ENCODE assay signal across 26 cellular contexts in the genomic region with DNA sequence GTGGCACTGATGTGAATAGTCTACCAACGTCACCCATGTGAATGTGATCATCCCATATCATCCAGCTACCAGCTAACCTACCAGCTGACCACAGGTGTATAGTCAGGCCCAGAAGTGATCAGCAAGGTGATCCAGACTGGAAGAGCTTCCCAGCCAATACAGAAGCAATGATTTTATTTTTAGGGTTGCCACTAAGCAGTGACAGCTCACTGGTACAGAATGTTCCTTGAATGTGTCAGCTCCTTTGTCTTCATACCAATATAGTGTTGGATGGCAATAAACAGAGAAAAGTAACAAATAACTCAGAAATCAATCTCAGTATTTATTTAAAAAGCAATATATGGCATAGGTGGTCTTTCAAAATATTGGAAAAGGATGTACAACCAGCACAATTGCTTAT.
"Had no signal": no experiment of that assay in that cellular context is flagged by ENCODE, and none has a peak within 500 bp of the region (broad histone marks: within the 10 kb centered on the region; RNA-seq: fewer than 3 reads in every experiment).

No MANE protein-coding gene starts in this region.

- H3K27ac Mint-ChIP-seq: immature natural killer cell; mesothelial cell of epicardium; naive thymus-derived CD4-positive, alpha-beta T cell; natural killer cell treated with Interleukin-12 subunit alpha and Interleukin-12 subunit beta and Interleukin-15 and Interleukin-18, amount 100 ng/mL, for 72 hours; stimulated activated effector memory CD8-positive, alpha-beta T cell treated with anti-CD3 and anti-CD28 coated beads, Interleukin-12 subunit alpha, Interleukin-12 subunit beta, amount 100 ng/mL, for 72 hours; stimulated activated naive CD8-positive, alpha-beta T cell treated with anti-CD3 and anti-CD28 coated beads, Interleukin-15, Interleukin-2, amounts not matched to agents 100 ng/mL and 50 ng/mL, for 24 hours had no signal

- H3K4me1 Mint-ChIP-seq: immature natural killer cell; mesothelial cell of epicardium; stimulated activated effector memory CD8-positive, alpha-beta T cell treated with anti-CD3 and anti-CD28 coated beads, Interleukin-12 subunit alpha, Interleukin-12 subunit beta, amount 100 ng/mL, for 72 hours had no signal

- H3K4me3 Mint-ChIP-seq: immature natural killer cell; mesothelial cell of epicardium; naive thymus-derived CD4-positive, alpha-beta T cell; natural killer cell treated with Interleukin-12 subunit alpha and Interleukin-12 subunit beta and Interleukin-15 and Interleukin-18, amount 100 ng/mL, for 72 hours; stimulated activated effector memory CD8-positive, alpha-beta T cell treated with anti-CD3 and anti-CD28 coated beads, Interleukin-12 subunit alpha, Interleukin-12 subunit beta, amount 100 ng/mL, for 72 hours; stimulated activated naive CD8-positive, alpha-beta T cell treated with anti-CD3 and anti-CD28 coated beads, Interleukin-15, Interleukin-2, amounts not matched to agents 100 ng/mL and 50 ng/mL, for 24 hours had no signal

- H3K36me3 Mint-ChIP-seq: mesothelial cell of epicardium; naive thymus-derived CD4-positive, alpha-beta T cell; natural killer cell treated with Interleukin-12 subunit alpha and Interleukin-12 subunit beta and Interleukin-15 and Interleukin-18, amount 100 ng/mL, for 72 hours; stimulated activated effector memory CD8-positive, alpha-beta T cell treated with anti-CD3 and anti-CD28 coated beads, Interleukin-12 subunit alpha, Interleukin-12 subunit beta, amount 100 ng/mL, for 72 hours had no signal

- H3K36me3 ChIP-seq: lower lobe of right lung, ovary, prostate gland, spleen, suprapubic skin, thoracic aorta, tibial artery, uterus had no signal

- ATAC-seq: lower lobe of right lung; naive thymus-derived CD4-positive, alpha-beta T cell; natural killer cell treated with Interleukin-12 subunit alpha and Interleukin-12 subunit beta and Interleukin-15 and Interleukin-18, amount 100 ng/mL, for 72 hours; right cardiac atrium; sciatic nerve; stimulated activated effector memory CD8-positive, alpha-beta T cell treated with anti-CD3 and anti-CD28 coated beads, Interleukin-12 subunit alpha, Interleukin-12 subunit beta, amount 100 ng/mL, for 72 hours had no signal

- H3K9me3 Mint-ChIP-seq: mesothelial cell of epicardium; stimulated activated naive CD8-positive, alpha-beta T cell treated with anti-CD3 and anti-CD28 coated beads, Interleukin-15, Interleukin-2, amounts not matched to agents 100 ng/mL and 50 ng/mL, for 24 hours had no signal

- FAIRE-seq: islet of Langerhans, kidney, small intestine had no signal

- H3K4me3 ChIP-seq: lower lobe of right lung, ovary, prostate gland, spleen, suprapubic skin, thoracic aorta, tibial artery, uterus had no signal

- H3K27ac ChIP-seq: lower lobe of right lung, ovary, prostate gland, spleen, suprapubic skin, thoracic aorta, tibial artery, uterus had no signal

- H3K4me1 ChIP-seq: lower lobe of right lung, prostate gland, spleen, suprapubic skin, tibial artery, uterus had no signal

- H3K9me3 ChIP-seq: lower lobe of right lung, ovary, prostate gland, spleen, suprapubic skin, thoracic aorta, tibial artery, uterus had no signal

- DNase-seq: head of caudate nucleus; hypothalamus; immature natural killer cell; kidney; lower lobe of right lung; mesendoderm; naive thymus-derived CD4-positive, alpha-beta T cell; ovary; posterior cingulate gyrus; right cardiac atrium; small intestine; spleen; stimulated activated CD4-positive, alpha-beta T cell treated with anti-CD3 and anti-CD28 coated beads, Interleukin-4, amount 100 ng/mL, for 24 hours; stimulated activated naive CD4-positive, alpha-beta T cell; tibial artery; trophoblast cell; uterus had no signal

- H3K27me3 Mint-ChIP-seq: natural killer cell treated with Interleukin-12 subunit alpha and Interleukin-12 subunit beta and Interleukin-15 and Interleukin-18, amount 100 ng/mL, for 72 hours had no signal

- H3K27me3 ChIP-seq: ovary, suprapubic skin, tibial artery, uterus had no signal
